Comparison of ENCODE assay signal across 8 cellular contexts in genomic region chr2:175167792-175168563, GRCh38. TPM values are rescaled to one million over a fixed set of nuclear protein-coding genes. Genes with fewer than 3 reads are reported as not detected.
DNase-seq lines count a peak whose midpoint lies in the region; ATAC-seq and TF ChIP-seq lines count a peak whose summit lies in the region.

A gene with protein sequence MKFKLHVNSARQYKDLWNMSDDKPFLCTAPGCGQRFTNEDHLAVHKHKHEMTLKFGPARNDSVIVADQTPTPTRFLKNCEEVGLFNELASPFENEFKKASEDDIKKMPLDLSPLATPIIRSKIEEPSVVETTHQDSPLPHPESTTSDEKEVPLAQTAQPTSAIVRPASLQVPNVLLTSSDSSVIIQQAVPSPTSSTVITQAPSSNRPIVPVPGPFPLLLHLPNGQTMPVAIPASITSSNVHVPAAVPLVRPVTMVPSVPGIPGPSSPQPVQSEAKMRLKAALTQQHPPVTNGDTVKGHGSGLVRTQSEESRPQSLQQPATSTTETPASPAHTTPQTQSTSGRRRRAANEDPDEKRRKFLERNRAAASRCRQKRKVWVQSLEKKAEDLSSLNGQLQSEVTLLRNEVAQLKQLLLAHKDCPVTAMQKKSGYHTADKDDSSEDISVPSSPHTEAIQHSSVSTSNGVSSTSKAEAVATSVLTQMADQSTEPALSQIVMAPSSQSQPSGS (minus strand): TSS chr2:175168203. CDS start chr2:175136443, 31,760 bp downstream.

- H3K4me3 Mint-ChIP-seq in activated T-helper 17 cell treated with anti-CD3 and anti-CD28 coated beads, Interleukin-2, amount 50 U/mL, for 72 hours = peak within 1 kb of the TSS; percentile 88
- H3K4me3 Mint-ChIP-seq in naive B cell = peak within 1 kb of the TSS; percentile 89 to 100 (median 96)
- H3K4me3 Mint-ChIP-seq in stimulated activated memory B cell treated with anti-CD40 and anti-IgM and Interleukin-4, amounts not matched to agents 10 μg/mL and 1 μg/mL and 100 μg/mL, for 72 hours = peak within 1 kb of the TSS; percentile 90

- CTCF ChIA-PET in RWPE1 (lab: Yijun Ruan, JAX) = no interaction called here

- peaks cover 15% of the 10 kb centered on the region for H3K4me1 Mint-ChIP-seq in activated T-helper 17 cell treated with anti-CD3 and anti-CD28 coated beads, Interleukin-2, amount 50 U/mL, for 72 hours
- peaks cover 22 to 34% (median 26%) of the 10 kb centered on the region in 3 donors for H3K4me1 Mint-ChIP-seq in naive B cell
- H3K4me1 Mint-ChIP-seq in stimulated activated memory B cell treated with anti-CD40 and anti-IgM and Interleukin-4, amounts not matched to agents 10 μg/mL and 1 μg/mL and 100 μg/mL, for 72 hours = peaks cover 16% of the 10 kb centered on the region

- H3K27me3 Mint-ChIP-seq in activated T-helper 17 cell treated with anti-CD3 and anti-CD28 coated beads, Interleukin-2, amount 50 U/mL, for 72 hours = no peaks in the 10 kb centered on the region
- no peaks in the 10 kb centered on the region for H3K27me3 Mint-ChIP-seq in naive B cell
- no peaks in the 10 kb centered on the region for H3K27me3 Mint-ChIP-seq in stimulated activated memory B cell treated with anti-CD40 and anti-IgM and Interleukin-4, amounts not matched to agents 10 μg/mL and 1 μg/mL and 100 μg/mL, for 72 hours

- no peak for TF ChIP-seq CTCF in LNCaP clone FGC (IDR thresholded peaks at IDR 0.05; ENCODE audit: control insufficient read depth, extremely low read depth, insufficient read depth)
- no peak for TF ChIP-seq CTCF in RWPE1 (conservative IDR thresholded peaks at IDR 0.05; ENCODE audit: low read depth)

- no peaks in the 10 kb centered on the region for H3K9me3 Mint-ChIP-seq in activated T-helper 17 cell treated with anti-CD3 and anti-CD28 coated beads, Interleukin-2, amount 50 U/mL, for 72 hours
- H3K9me3 Mint-ChIP-seq in naive B cell = no peaks in the 10 kb centered on the region
- H3K9me3 Mint-ChIP-seq in stimulated activated memory B cell treated with anti-CD40 and anti-IgM and Interleukin-4, amounts not matched to agents 10 μg/mL and 1 μg/mL and 100 μg/mL, for 72 hours = no peaks in the 10 kb centered on the region

- POLR2A ChIA-PET in RWPE1 (lab: Yijun Ruan, JAX; ENCODE audit: low non-redundant PET) = no interaction called here

- H3K27ac ChIP-seq in RWPE1 = peak within 1 kb of the TSS; percentile 93

- peak; percentile 94 for ATAC-seq in activated T-helper 17 cell treated with anti-CD3 and anti-CD28 coated beads, Interleukin-2, amount 50 U/mL, for 72 hours (replicated peaks)
- ATAC-seq in naive B cell (ENCODE audit: low read depth in 2 of 2) = peak; percentile 87 to 88
- ATAC-seq in stimulated activated memory B cell treated with anti-CD40 and anti-IgM and Interleukin-4, amounts not matched to agents 10 μg/mL and 1 μg/mL and 100 μg/mL, for 72 hours = peak; percentile 99

- peaks cover 42% of the 10 kb centered on the region for H3K36me3 Mint-ChIP-seq in activated T-helper 17 cell treated with anti-CD3 and anti-CD28 coated beads, Interleukin-2, amount 50 U/mL, for 72 hours (ENCODE audit: low read depth)
- H3K36me3 Mint-ChIP-seq in naive B cell = no peaks in the 10 kb centered on the region
- H3K36me3 Mint-ChIP-seq in stimulated activated memory B cell treated with anti-CD40 and anti-IgM and Interleukin-4, amounts not matched to agents 10 μg/mL and 1 μg/mL and 100 μg/mL, for 72 hours = peaks cover 4% of the 10 kb centered on the region

- DNase-seq in Daoy (ENCODE audit: low read depth) = peak; percentile 99
- DNase-seq in GOT3 (lab: John Stamatoyannopoulos, UW) = peak; percentile 95
- DNase-seq in LNCaP clone FGC (ENCODE audit: low read depth) = peak; percentile 98
- peak; percentile 96 for DNase-seq in RWPE1 (ENCODE audit: low spot score)
- peak; percentile 100 for DNase-seq in fibroblast of gingiva (ENCODE audit: low read depth)
- peak; percentile 98 for DNase-seq in naive B cell

- peak within 1 kb of the TSS; percentile 96 for H3K27ac Mint-ChIP-seq in activated T-helper 17 cell treated with anti-CD3 and anti-CD28 coated beads, Interleukin-2, amount 50 U/mL, for 72 hours
- peak within 1 kb of the TSS; percentile 94 to 99 (median 96) for H3K27ac Mint-ChIP-seq in naive B cell
- peak within 1 kb of the TSS; percentile 94 for H3K27ac Mint-ChIP-seq in stimulated activated memory B cell treated with anti-CD40 and anti-IgM and Interleukin-4, amounts not matched to agents 10 μg/mL and 1 μg/mL and 100 μg/mL, for 72 hours

- H3K4me3 ChIP-seq in LNCaP clone FGC (ENCODE audit: low read depth, low read length) = peak within 1 kb of the TSS; percentile 74

RNA-seq across cellular contexts. Expression of the gene that starts here (rescaled TPM):
- total RNA-seq in Daoy (2014; rRNA removed; shearing (Covaris generic)) = 22.5 and 44.6 TPM in 2 replicates
- total RNA-seq in activated T-helper 17 cell treated with anti-CD3 and anti-CD28 coated beads, Interleukin-2, amount 50 U/mL, for 72 hours = 10 to 100 TPM; 57.5 to 64.1 TPM
- 10 to 100 TPM; 22.9 to 42.8 (median 35.4) TPM for polyA plus RNA-seq in naive B cell (ENCODE audit: low read depth in 6 of 6)

Comparison
In these comparisons a context has a peak if more than half of its experiments do, and no peak if none do; other contexts are left out.
1. Peak in every context shown above with its lines: DNase-seq, ATAC-seq, H3K4me3 ChIP-seq and H3K27ac ChIP-seq.